ENCODE assay signal across 24 cellular contexts in genomic region chr13:43383488-43384165, GRCh38.
A peak's percentile ranks its signal among the peaks of the same experiment; 100 is the strongest.
DNase-seq lines count a peak whose midpoint lies in the region; ATAC-seq and TF ChIP-seq lines count a peak whose summit lies in the region.
"Had no signal": no experiment of that assay in that cellular context is flagged by ENCODE, and none has a peak within 500 bp of the region (broad histone marks: within the 10 kb centered on the region; RNA-seq: fewer than 3 reads in every experiment).

No MANE protein-coding gene starts in this region.

- H3K4me3 ChIP-seq in neural cell (ENCODE audit: low read length) (no peak overlapping the region), foreskin fibroblast (ENCODE audit: low read depth in 1 of 2, low read length in 2 of 2) (no peak overlapping the region)

- DNase-seq in NCI-H2081 (lab: John Stamatoyannopoulos, UW) (peak; percentile 58 to 70), NCI-H2081 treated with DMSO at 0.1 percent for 48 hours (lab: John Stamatoyannopoulos, UW) (no peak), NCI-H2227 (lab: John Stamatoyannopoulos, UW; ENCODE audit: unreplicated experiment) (peak; percentile 28), WTC11 (ENCODE audit: low spot score) (no peak), foreskin fibroblast (no peak), NCI-H1105 (lab: John Stamatoyannopoulos, UW) (no peak), mesenteric fat pad (ENCODE audit: low spot score) (no peak)
- DNase-seq: C1 segment of cervical spinal cord; Calu3; CD8-positive, alpha-beta T cell; H7; KBM-7; MM.1S; NCI-H1048; NCI-H1694; NCI-H2107; NCI-H446 treated with DMSO at 0.1 percent for 48 hours; NCI-H774; NK-92 treated with Interleukin-12 subunit alpha and Interleukin-12 subunit beta, amount 100 ng/mL, for 24 hours; SIG-M5; SK-N-SH had no signal

- TF ChIP-seq CTCF in WTC11 (IDR thresholded peaks at IDR 0.05) (no peak), neural cell (IDR thresholded peaks at IDR 0.05; ENCODE audit: poor library complexity, severe bottlenecking) (no peak), foreskin fibroblast (IDR thresholded peaks at IDR 0.05; ENCODE audit: low read depth, low read length) (no peak)

- no peak overlapping the region for H2AFZ ChIP-seq in neural cell (ENCODE audit: low read depth, low read length)

- no peak overlapping the region; the same call in 1 of the 2 replicates for H3K27ac Mint-ChIP-seq in WTC11
- H3K27ac Mint-ChIP-seq: CD8-positive, alpha-beta T cell had no signal

- ATAC-seq in WTC11 = peak; percentile 51
- ATAC-seq: CD8-positive, alpha-beta T cell; Panc1 had no signal

- H3K9me3 ChIP-seq in neural cell (ENCODE audit: low read length) = no peaks in the 10 kb centered on the region

- no peaks in the 10 kb centered on the region; the same call in 1 of the 2 replicates for H3K27me3 Mint-ChIP-seq in WTC11 (ENCODE audit: low read depth)

- H3K9me2 ChIP-seq in neural cell (ENCODE audit: insufficient read depth, low read length) = no peaks in the 10 kb centered on the region
- H3K9me2 ChIP-seq: SK-N-SH had no signal

- H3K27ac ChIP-seq in neural cell (ENCODE audit: low read length) = no peak overlapping the region
- H3K27ac ChIP-seq: 22Rv1 had no signal

- no peak for TF ChIP-seq EP300 in neural cell (conservative IDR thresholded peaks at IDR 0.05; ENCODE audit: poor library complexity, severe bottlenecking)

- H3K4me3 Mint-ChIP-seq in WTC11 = no peak overlapping the region
- H3K4me3 Mint-ChIP-seq: CD8-positive, alpha-beta T cell had no signal

- H3K9ac ChIP-seq in neural cell (ENCODE audit: low read length) = no peak overlapping the region
- H3K9ac ChIP-seq: SK-N-SH had no signal

- POLR2A ChIA-PET in WTC11 (lab: Charles Lee) = no interaction called here

- H3K4me2 ChIP-seq in neural cell (ENCODE audit: low read length) = no peak overlapping the region
- H3K4me2 ChIP-seq: SK-N-SH had no signal

- H3F3A ChIP-seq in neural cell (ENCODE audit: insufficient read depth, low read length, poor library complexity, severe bottlenecking) = no peaks in the 10 kb centered on the region

- peaks cover 7% of the 10 kb centered on the region; the same call in 1 of the 2 replicates for H3K36me3 Mint-ChIP-seq in WTC11
- H3K36me3 Mint-ChIP-seq: CD8-positive, alpha-beta T cell had no signal

- no peaks in the 10 kb centered on the region for H3K36me3 ChIP-seq in neural cell (ENCODE audit: insufficient read depth, low read length)

- no peak for TF ChIP-seq RAD21 in neural cell (conservative IDR thresholded peaks at IDR 0.05)

- H3K27me3 ChIP-seq in neural cell (ENCODE audit: insufficient read depth, low read depth, low read length) = no peaks in the 10 kb centered on the region

- peaks cover 14% of the 10 kb centered on the region for H3K9me3 Mint-ChIP-seq in WTC11

- CTCF ChIA-PET in WTC11 (lab: Charles Lee) = no interaction called here

- no peaks in the 10 kb centered on the region for H4K20me1 ChIP-seq in neural cell (ENCODE audit: insufficient read depth)

- H3K4me1 Mint-ChIP-seq in WTC11 = peaks cover 18% of the 10 kb centered on the region

- no peaks in the 10 kb centered on the region for H3K79me2 ChIP-seq in neural cell (replicated peaks; ENCODE audit: insufficient read depth, low read length)

TF ChIP-seq in WTC11, 78 proteins besides CTCF, POLR2A, EP300 and RAD21 (continues in another document):
- TF ChIP-seq GABPB1 (CRISPR knock-in tag; IDR thresholded peaks at IDR 0.05) (no peak), E2F1 (CRISPR knock-in tag; IDR thresholded peaks at IDR 0.05) (no peak), ZNF671 (CRISPR knock-in tag; IDR thresholded peaks at IDR 0.05) (no peak), RORB (CRISPR knock-in tag; IDR thresholded peaks at IDR 0.05) (no peak), ZNF317 (CRISPR knock-in tag; IDR thresholded peaks at IDR 0.05; ENCODE audit: borderline replicate concordance, low read depth) (no peak), EMX1 (CRISPR knock-in tag; IDR thresholded peaks at IDR 0.05) (no peak)
- TF ChIP-seq, protein P1, sequence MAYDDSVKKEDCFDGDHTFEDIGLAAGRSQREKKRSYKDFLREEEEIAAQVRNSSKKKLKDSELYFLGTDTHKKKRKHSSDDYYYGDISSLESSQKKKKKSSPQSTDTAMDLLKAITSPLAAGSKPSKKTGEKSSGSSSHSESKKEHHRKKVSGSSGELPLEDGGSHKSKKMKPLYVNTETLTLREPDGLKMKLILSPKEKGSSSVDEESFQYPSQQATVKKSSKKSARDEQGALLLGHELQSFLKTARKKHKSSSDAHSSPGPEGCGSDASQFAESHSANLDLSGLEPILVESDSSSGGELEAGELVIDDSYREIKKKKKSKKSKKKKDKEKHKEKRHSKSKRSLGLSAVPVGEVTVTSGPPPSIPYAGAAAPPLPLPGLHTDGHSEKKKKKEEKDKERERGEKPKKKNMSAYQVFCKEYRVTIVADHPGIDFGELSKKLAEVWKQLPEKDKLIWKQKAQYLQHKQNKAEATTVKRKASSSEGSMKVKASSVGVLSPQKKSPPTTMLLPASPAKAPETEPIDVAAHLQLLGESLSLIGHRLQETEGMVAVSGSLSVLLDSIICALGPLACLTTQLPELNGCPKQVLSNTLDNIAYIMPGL (CRISPR knock-in tag; IDR thresholded peaks at IDR 0.05) = no peak
- TF ChIP-seq, protein P2, sequence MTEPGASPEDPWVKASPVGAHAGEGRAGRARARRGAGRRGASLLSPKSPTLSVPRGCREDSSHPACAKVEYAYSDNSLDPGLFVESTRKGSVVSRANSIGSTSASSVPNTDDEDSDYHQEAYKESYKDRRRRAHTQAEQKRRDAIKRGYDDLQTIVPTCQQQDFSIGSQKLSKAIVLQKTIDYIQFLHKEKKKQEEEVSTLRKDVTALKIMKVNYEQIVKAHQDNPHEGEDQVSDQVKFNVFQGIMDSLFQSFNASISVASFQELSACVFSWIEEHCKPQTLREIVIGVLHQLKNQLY (CRISPR knock-in tag; IDR thresholded peaks at IDR 0.05) = no peak
- TF ChIP-seq, protein P3, sequence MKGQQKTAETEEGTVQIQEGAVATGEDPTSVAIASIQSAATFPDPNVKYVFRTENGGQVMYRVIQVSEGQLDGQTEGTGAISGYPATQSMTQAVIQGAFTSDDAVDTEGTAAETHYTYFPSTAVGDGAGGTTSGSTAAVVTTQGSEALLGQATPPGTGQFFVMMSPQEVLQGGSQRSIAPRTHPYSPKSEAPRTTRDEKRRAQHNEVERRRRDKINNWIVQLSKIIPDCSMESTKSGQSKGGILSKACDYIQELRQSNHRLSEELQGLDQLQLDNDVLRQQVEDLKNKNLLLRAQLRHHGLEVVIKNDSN (CRISPR knock-in tag; IDR thresholded peaks at IDR 0.05) = no peak

TF ChIP-seq in neural cell, 6 proteins besides CTCF, POLR2A, EP300 and RAD21:
- TF ChIP-seq SMC3 (conservative IDR thresholded peaks at IDR 0.05; ENCODE audit: poor library complexity) (no peak), MXI1 (conservative IDR thresholded peaks at IDR 0.05; ENCODE audit: poor library complexity, severe bottlenecking) (no peak), POLR2AphosphoS5 (IDR thresholded peaks at IDR 0.05) (peak; percentile 47), TAF1 (IDR thresholded peaks at IDR 0.05; ENCODE audit: low read depth) (no peak), EZH2 (IDR thresholded peaks at IDR 0.05; ENCODE audit: borderline replicate concordance, insufficient read depth, low read length, poor library complexity, severe bottlenecking) (no peak)
- TF ChIP-seq, protein P4, sequence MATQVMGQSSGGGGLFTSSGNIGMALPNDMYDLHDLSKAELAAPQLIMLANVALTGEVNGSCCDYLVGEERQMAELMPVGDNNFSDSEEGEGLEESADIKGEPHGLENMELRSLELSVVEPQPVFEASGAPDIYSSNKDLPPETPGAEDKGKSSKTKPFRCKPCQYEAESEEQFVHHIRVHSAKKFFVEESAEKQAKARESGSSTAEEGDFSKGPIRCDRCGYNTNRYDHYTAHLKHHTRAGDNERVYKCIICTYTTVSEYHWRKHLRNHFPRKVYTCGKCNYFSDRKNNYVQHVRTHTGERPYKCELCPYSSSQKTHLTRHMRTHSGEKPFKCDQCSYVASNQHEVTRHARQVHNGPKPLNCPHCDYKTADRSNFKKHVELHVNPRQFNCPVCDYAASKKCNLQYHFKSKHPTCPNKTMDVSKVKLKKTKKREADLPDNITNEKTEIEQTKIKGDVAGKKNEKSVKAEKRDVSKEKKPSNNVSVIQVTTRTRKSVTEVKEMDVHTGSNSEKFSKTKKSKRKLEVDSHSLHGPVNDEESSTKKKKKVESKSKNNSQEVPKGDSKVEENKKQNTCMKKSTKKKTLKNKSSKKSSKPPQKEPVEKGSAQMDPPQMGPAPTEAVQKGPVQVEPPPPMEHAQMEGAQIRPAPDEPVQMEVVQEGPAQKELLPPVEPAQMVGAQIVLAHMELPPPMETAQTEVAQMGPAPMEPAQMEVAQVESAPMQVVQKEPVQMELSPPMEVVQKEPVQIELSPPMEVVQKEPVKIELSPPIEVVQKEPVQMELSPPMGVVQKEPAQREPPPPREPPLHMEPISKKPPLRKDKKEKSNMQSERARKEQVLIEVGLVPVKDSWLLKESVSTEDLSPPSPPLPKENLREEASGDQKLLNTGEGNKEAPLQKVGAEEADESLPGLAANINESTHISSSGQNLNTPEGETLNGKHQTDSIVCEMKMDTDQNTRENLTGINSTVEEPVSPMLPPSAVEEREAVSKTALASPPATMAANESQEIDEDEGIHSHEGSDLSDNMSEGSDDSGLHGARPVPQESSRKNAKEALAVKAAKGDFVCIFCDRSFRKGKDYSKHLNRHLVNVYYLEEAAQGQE (IDR thresholded peaks at IDR 0.05; ENCODE audit: borderline replicate concordance) = no peak

Comparison
In these comparisons a context has a peak if more than half of its experiments do, and no peak if none do; other contexts are left out.
1. DNase-seq: peak in NCI-H2081 (2 of 2) and NCI-H2227 (single experiment); none in NCI-H2081 treated with DMSO at 0.1 percent for 48 hours (single experiment), WTC11 (single experiment), foreskin fibroblast (0 of 2), NCI-H1105 (single experiment) and mesenteric fat pad (single experiment).